1 cellular context compared by ENCODE assay signal in the genomic region with DNA sequence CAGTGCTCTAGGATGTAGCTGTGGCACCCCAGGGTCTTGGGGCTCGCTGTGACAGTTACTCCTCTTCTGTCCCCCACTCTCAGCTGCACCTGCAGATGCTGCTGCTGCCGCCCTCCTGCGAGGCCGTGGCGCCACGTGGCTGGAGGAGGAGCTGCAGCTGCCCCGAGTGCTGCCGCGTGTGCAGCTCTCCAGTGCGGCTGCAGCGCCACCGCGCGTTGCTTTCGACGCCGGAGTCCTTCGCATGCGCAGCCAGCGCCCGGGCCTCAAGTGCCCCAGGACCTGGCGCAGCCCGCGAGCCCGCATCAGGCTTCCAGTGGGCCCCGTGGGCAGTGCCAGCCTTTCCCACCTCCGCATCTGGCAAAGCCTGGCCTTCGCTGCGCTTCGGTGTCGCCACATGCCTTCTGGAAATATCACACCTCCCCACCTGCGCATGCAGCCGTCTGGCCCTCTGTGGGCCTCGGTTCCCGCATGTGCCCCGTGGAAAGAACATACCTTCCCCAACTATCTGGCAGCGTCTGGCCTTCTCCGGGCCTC.
TF ChIP-seq lines count a peak whose summit lies in the region.

No MANE protein-coding gene starts in this region.

TF ChIP-seq in HepG2, 621 proteins besides CTCF, POLR2A, EP300 and RAD21 (continued from another document and continues in another):
- TF ChIP-seq USF2 (IDR thresholded peaks at IDR 0.05; ENCODE audit: low read depth, low read length) (no peak), USF2 (CRISPR knock-in tag; IDR thresholded peaks at IDR 0.05; ENCODE audit: borderline replicate concordance) (no peak), SSRP1 (CRISPR knock-in tag; IDR thresholded peaks at IDR 0.05) (no peak), ZNF543 (CRISPR knock-in tag; IDR thresholded peaks at IDR 0.05) (no peak), ZNF75D (CRISPR knock-in tag; IDR thresholded peaks at IDR 0.05; ENCODE audit: borderline replicate concordance) (no peak), BORCS8-MEF2B (CRISPR knock-in tag; IDR thresholded peaks at IDR 0.05) (0 out of 2 replicates have a peak, but pooled peaks have one; percentile 11), RNF219 (CRISPR knock-in tag; IDR thresholded peaks at IDR 0.05) (no peak), ZNF619 (CRISPR knock-in tag; IDR thresholded peaks at IDR 0.05) (no peak), ZC3H4 (CRISPR knock-in tag; IDR thresholded peaks at IDR 0.05; ENCODE audit: borderline replicate concordance) (no peak), NR2F6 (IDR thresholded peaks at IDR 0.05) (no peak), NR2F6 (CRISPR knock-in tag; IDR thresholded peaks at IDR 0.05) (no peak), CENPX (CRISPR knock-in tag; IDR thresholded peaks at IDR 0.05) (no peak), ELF4 (CRISPR knock-in tag; IDR thresholded peaks at IDR 0.05; ENCODE audit: borderline replicate concordance) (no peak), SP5 (CRISPR knock-in tag; IDR thresholded peaks at IDR 0.05; ENCODE audit: borderline replicate concordance, low read depth) (no peak), ZMAT3 (CRISPR knock-in tag; conservative IDR thresholded peaks at IDR 0.05) (no peak), MAFF (IDR thresholded peaks at IDR 0.05; ENCODE audit: low read depth, low read length) (no peak), NCOA1 (CRISPR knock-in tag; IDR thresholded peaks at IDR 0.05) (peak; percentile 59; the same call in 1 of the 2 replicates), KDM1A (CRISPR knock-in tag; IDR thresholded peaks at IDR 0.05) (no peak), ZHX1 (CRISPR knock-in tag; IDR thresholded peaks at IDR 0.05; ENCODE audit: low read depth) (peak; percentile 60), NPAS2 (CRISPR knock-in tag; IDR thresholded peaks at IDR 0.05; ENCODE audit: borderline replicate concordance) (no peak), NFYB (CRISPR knock-in tag; IDR thresholded peaks at IDR 0.05) (no peak), ZNF20 (CRISPR knock-in tag; IDR thresholded peaks at IDR 0.05) (peak; percentile 75; the same call in 1 of the 2 replicates), ZNF687 (CRISPR knock-in tag; IDR thresholded peaks at IDR 0.05) (peak; percentile 83; the same call in 1 of the 2 replicates), SP2 (CRISPR knock-in tag; IDR thresholded peaks at IDR 0.05) (no peak), NFKB2 (CRISPR knock-in tag; IDR thresholded peaks at IDR 0.05; ENCODE audit: borderline replicate concordance) (peak; percentile 64; the same call in 1 of the 2 replicates), MED8 (CRISPR knock-in tag; IDR thresholded peaks at IDR 0.05; ENCODE audit: insufficient replicate concordance) (peak; percentile 42), SETDB1 (CRISPR knock-in tag; IDR thresholded peaks at IDR 0.05; ENCODE audit: borderline replicate concordance) (no peak), MXI1 (IDR thresholded peaks at IDR 0.05; ENCODE audit: borderline replicate concordance, low read depth, low read length) (no peak), SOX6 (IDR thresholded peaks at IDR 0.05) (no peak), SOX6 (CRISPR knock-in tag; IDR thresholded peaks at IDR 0.05) (0 out of 2 replicates have a peak, but pooled peaks have one; percentile 19), SIN3B (IDR thresholded peaks at IDR 0.05; ENCODE audit: low read length) (no peak), MTF2 (CRISPR knock-in tag; IDR thresholded peaks at IDR 0.05; ENCODE audit: borderline replicate concordance) (no peak)
- TF ChIP-seq, protein P1, sequence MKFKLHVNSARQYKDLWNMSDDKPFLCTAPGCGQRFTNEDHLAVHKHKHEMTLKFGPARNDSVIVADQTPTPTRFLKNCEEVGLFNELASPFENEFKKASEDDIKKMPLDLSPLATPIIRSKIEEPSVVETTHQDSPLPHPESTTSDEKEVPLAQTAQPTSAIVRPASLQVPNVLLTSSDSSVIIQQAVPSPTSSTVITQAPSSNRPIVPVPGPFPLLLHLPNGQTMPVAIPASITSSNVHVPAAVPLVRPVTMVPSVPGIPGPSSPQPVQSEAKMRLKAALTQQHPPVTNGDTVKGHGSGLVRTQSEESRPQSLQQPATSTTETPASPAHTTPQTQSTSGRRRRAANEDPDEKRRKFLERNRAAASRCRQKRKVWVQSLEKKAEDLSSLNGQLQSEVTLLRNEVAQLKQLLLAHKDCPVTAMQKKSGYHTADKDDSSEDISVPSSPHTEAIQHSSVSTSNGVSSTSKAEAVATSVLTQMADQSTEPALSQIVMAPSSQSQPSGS (CRISPR knock-in tag; IDR thresholded peaks at IDR 0.05), result no peak
- TF ChIP-seq, protein P2, sequence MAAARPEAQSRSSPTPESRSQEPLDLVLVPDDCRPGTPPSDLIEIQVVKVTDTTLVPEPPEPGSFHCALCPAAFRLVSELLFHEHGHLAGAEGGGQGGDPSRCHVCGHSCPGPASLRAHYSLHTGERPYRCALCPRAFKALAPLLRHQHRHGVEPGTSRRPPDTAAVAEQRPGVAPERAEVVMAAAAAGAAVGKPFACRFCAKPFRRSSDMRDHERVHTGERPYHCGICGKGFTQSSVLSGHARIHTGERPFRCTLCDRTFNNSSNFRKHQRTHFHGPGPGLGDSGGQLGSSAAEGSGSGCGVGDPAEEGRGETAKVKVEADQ (CRISPR knock-in tag; IDR thresholded peaks at IDR 0.05; ENCODE audit: borderline replicate concordance), result no peak
- TF ChIP-seq, protein P3, sequence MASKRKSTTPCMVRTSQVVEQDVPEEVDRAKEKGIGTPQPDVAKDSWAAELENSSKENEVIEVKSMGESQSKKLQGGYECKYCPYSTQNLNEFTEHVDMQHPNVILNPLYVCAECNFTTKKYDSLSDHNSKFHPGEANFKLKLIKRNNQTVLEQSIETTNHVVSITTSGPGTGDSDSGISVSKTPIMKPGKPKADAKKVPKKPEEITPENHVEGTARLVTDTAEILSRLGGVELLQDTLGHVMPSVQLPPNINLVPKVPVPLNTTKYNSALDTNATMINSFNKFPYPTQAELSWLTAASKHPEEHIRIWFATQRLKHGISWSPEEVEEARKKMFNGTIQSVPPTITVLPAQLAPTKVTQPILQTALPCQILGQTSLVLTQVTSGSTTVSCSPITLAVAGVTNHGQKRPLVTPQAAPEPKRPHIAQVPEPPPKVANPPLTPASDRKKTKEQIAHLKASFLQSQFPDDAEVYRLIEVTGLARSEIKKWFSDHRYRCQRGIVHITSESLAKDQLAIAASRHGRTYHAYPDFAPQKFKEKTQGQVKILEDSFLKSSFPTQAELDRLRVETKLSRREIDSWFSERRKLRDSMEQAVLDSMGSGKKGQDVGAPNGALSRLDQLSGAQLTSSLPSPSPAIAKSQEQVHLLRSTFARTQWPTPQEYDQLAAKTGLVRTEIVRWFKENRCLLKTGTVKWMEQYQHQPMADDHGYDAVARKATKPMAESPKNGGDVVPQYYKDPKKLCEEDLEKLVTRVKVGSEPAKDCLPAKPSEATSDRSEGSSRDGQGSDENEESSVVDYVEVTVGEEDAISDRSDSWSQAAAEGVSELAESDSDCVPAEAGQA (IDR thresholded peaks at IDR 0.05; ENCODE audit: low read depth), result 0 out of 2 replicates have a peak, but pooled peaks have one; percentile 37
- TF ChIP-seq, protein P3 (CRISPR knock-in tag; IDR thresholded peaks at IDR 0.05; ENCODE audit: borderline replicate concordance), result no peak
- TF ChIP-seq, protein P4, sequence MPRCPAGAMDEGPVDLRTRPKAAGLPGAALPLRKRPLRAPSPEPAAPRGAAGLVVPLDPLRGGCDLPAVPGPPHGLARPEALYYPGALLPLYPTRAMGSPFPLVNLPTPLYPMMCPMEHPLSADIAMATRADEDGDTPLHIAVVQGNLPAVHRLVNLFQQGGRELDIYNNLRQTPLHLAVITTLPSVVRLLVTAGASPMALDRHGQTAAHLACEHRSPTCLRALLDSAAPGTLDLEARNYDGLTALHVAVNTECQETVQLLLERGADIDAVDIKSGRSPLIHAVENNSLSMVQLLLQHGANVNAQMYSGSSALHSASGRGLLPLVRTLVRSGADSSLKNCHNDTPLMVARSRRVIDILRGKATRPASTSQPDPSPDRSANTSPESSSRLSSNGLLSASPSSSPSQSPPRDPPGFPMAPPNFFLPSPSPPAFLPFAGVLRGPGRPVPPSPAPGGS (CRISPR knock-in tag; IDR thresholded peaks at IDR 0.05), result 0 out of 2 replicates have a peak, but pooled peaks have one; percentile 6
